In genomic region chr17:68379150-68379510, GRCh38 we compare ENCODE assay signal across 16 cellular contexts.
A peak's percentile ranks its signal among the peaks of the same experiment; 100 is the strongest.
DNase-seq lines count a peak whose midpoint lies in the region; ATAC-seq, FAIRE-seq and TF ChIP-seq lines count a peak whose summit lies in the region.
"Had no signal": no experiment of that assay in that cellular context is flagged by ENCODE, and none has a peak within 500 bp of the region (broad histone marks: within the 10 kb centered on the region; RNA-seq: fewer than 3 reads in every experiment).

No MANE protein-coding gene starts in this region.

- H3K4me3 Mint-ChIP-seq in WTC11, result no peak overlapping the region

- H3K27ac Mint-ChIP-seq in WTC11, result no peak overlapping the region

- intact Hi-C loops in gastrocnemius medialis (cut with DNase I; ENCODE audit: low total_unique reads), result loop anchor here (2.0 kb wide), 1 partner anchor 134 kb away; the partner anchor contains the start of gene PRKAR1A

- no peak for TF ChIP-seq POLR2A in gastrocnemius medialis (IDR thresholded peaks at IDR 0.05)

- no peaks in the 10 kb centered on the region for H3K27me3 ChIP-seq in layer of hippocampus (ENCODE audit: control insufficient read depth, insufficient read depth, low read length)
- H3K27me3 ChIP-seq in gastrocnemius medialis, result no peaks in the 10 kb centered on the region
- H3K27me3 ChIP-seq: cardiac muscle cell had no signal

- TF ChIP-seq CTCF in 22Rv1 (IDR thresholded peaks at IDR 0.05), result no peak
- no peak for TF ChIP-seq CTCF in WTC11 (IDR thresholded peaks at IDR 0.05)
- TF ChIP-seq CTCF in gastrocnemius medialis (IDR thresholded peaks at IDR 0.05 in 4 of 5, conservative IDR thresholded peaks at IDR 0.05 in 1 of 5), result no peak
- TF ChIP-seq CTCF in foreskin fibroblast (IDR thresholded peaks at IDR 0.05; ENCODE audit: low read depth, low read length), result no peak

- CTCF ChIA-PET in WTC11 (lab: Charles Lee), result interaction anchor here (1.5 kb wide), 1 partner anchor 20 kb away, joined by 5 read pairs; no protein-coding TSS in a partner anchor

- H3K9me3 Mint-ChIP-seq in WTC11, result 0 out of 2 replicates have a peak, but pooled peaks cover 3% of the 10 kb centered on the region
- H3K9me3 Mint-ChIP-seq: type B pancreatic cell had no signal

- no peak for DNase-seq in WTC11 (ENCODE audit: low spot score)
- DNase-seq in gastrocnemius medialis, result no peak
- no peak for DNase-seq in foreskin fibroblast
- no peak for DNase-seq in HTR-8/SVneo (ENCODE audit: insufficient read length, low spot score)
- DNase-seq: activated CD8-positive, alpha-beta memory T cell treated with anti-CD3 and anti-CD28 coated beads for 24 hours; activated naive CD4-positive, alpha-beta T cell; NCI-H187 treated with DMSO at 0.1 percent for 48 hours; NCI-H774; SIG-M5 had no signal

- no peaks in the 10 kb centered on the region for H3K9me3 ChIP-seq in gastrocnemius medialis

- H3K4me3 ChIP-seq in gastrocnemius medialis, result peak overlapping the region in 1 of 4 donors; percentile 24
- no peak overlapping the region for H3K4me3 ChIP-seq in foreskin fibroblast (ENCODE audit: low read depth in 1 of 2, low read length in 2 of 2)
- H3K4me3 ChIP-seq: cardiac muscle cell had no signal

- no peak for ATAC-seq in WTC11
- no peak for ATAC-seq in gastrocnemius medialis
- no peak for ATAC-seq in GM21737 (IDR thresholded peaks at IDR 0.05; ENCODE audit: unreplicated experiment)
- no peak for ATAC-seq in GM21723 (IDR thresholded peaks at IDR 0.05; ENCODE audit: unreplicated experiment)

- H3K4me1 ChIP-seq in gastrocnemius medialis, result peaks cover 42 to 51% of the 10 kb centered on the region in 2 donors

- no peaks in the 10 kb centered on the region for H3K27me3 Mint-ChIP-seq in WTC11 (ENCODE audit: low read depth)
- H3K27me3 Mint-ChIP-seq: type B pancreatic cell had no signal

- POLR2A ChIA-PET in WTC11 (lab: Charles Lee), result no interaction called here

- in situ Hi-C loops in gastrocnemius medialis (cut with MboI; ENCODE audit: low sequenced_read_pairs in 4 of 4), result loop anchor here in 1 of 4 donors (5.0 kb wide), 1 partner anchor 57 kb away; no protein-coding TSS in a partner anchor

- no peaks in the 10 kb centered on the region for H3K36me3 Mint-ChIP-seq in WTC11
- H3K36me3 Mint-ChIP-seq: type B pancreatic cell had no signal

- H3K36me3 ChIP-seq in gastrocnemius medialis, result no peaks in the 10 kb centered on the region
- H3K36me3 ChIP-seq: cardiac muscle cell had no signal

- no peak for FAIRE-seq in HTR-8/SVneo (lab: Jason Lieb, UNC)

- H3K4me1 Mint-ChIP-seq in WTC11, result peaks cover 29% of the 10 kb centered on the region

- peak overlapping the region; percentile 96 for H3K27ac ChIP-seq in 22Rv1
- H3K27ac ChIP-seq in layer of hippocampus (ENCODE audit: low read depth, low read length), result peak overlapping the region; percentile 80
- peak overlapping the region; percentile 93 to 98 (median 96) for H3K27ac ChIP-seq in gastrocnemius medialis
- H3K27ac ChIP-seq: cardiac muscle cell, KMS-11 had no signal

TF ChIP-seq in WTC11, 78 proteins besides CTCF, POLR2A, EP300 and RAD21:
- TF ChIP-seq MXD4 (CRISPR knock-in tag; IDR thresholded peaks at IDR 0.05; ENCODE audit: borderline replicate concordance) (no peak), SMAD4 (CRISPR knock-in tag; IDR thresholded peaks at IDR 0.05) (no peak), ZBTB43 (CRISPR knock-in tag; IDR thresholded peaks at IDR 0.05) (no peak), IRF2 (CRISPR knock-in tag; IDR thresholded peaks at IDR 0.05; ENCODE audit: borderline replicate concordance, low read depth) (no peak), ZNF121 (CRISPR knock-in tag; IDR thresholded peaks at IDR 0.05) (peak; percentile 81), GTF2I (CRISPR knock-in tag; conservative IDR thresholded peaks at IDR 0.05) (no peak)
